ENCODE assay signal across 22 cellular contexts in genomic region chr12:124822218-124822617, GRCh38. TPM values are rescaled to one million over a fixed set of nuclear protein-coding genes. Genes with fewer than 3 reads are reported as not detected.
A peak's percentile ranks its signal among the peaks of the same experiment; 100 is the strongest.
DNase-seq lines count a peak whose midpoint lies in the region; ATAC-seq, FAIRE-seq and TF ChIP-seq lines count a peak whose summit lies in the region.
"Had no signal": no experiment of that assay in that cellular context is flagged by ENCODE, and none has a peak within 500 bp of the region (broad histone marks: within the 10 kb centered on the region; RNA-seq: fewer than 3 reads in every experiment).

No MANE protein-coding gene starts in this region.

- peak overlapping the region; percentile 19; the same call in 1 of the 2 replicates for H3K27ac ChIP-seq in GM23338 (ENCODE audit: low read depth)
- no peak overlapping the region for H3K27ac ChIP-seq in astrocyte (ENCODE audit: low read depth, low read length)
- peak overlapping the region; percentile 72 for H3K27ac ChIP-seq in HepG2 (ENCODE audit: extremely low read length, insufficient read depth, low read length)
- no peak overlapping the region for H3K27ac ChIP-seq in CD4-positive, alpha-beta memory T cell (ENCODE audit: low read depth, low read length)
- H3K27ac ChIP-seq: BLaER1 treated with 17β-estradiol and CSF1 and Interleukin-3, amounts not matched to agents 10 nM and 100 nM; GM23248 had no signal

- H3K9me2 ChIP-seq in GM23338 (ENCODE audit: insufficient read depth): no peaks in the 10 kb centered on the region

- FAIRE-seq in astrocyte (lab: Jason Lieb, UNC) (no peak), HepG2 (lab: Jason Lieb, UNC) (no peak)
- FAIRE-seq: A549, GM12892, GM18507, HTR-8/SVneo had no signal

- peaks cover 54% of the 10 kb centered on the region for H3K79me2 ChIP-seq in GM23338 (replicated peaks; ENCODE audit: insufficient read depth)
- no peaks in the 10 kb centered on the region for H3K79me2 ChIP-seq in astrocyte (ENCODE audit: insufficient read depth, low read length)
- peaks cover 79% of the 10 kb centered on the region for H3K79me2 ChIP-seq in HepG2 (ENCODE audit: insufficient read depth, low read length)

- in situ Hi-C loops in HepG2 (cut with HindIII; ENCODE audit: extremely low pct_ligation_motif_present, low pct_unique_long_range_greater_than_20kb): no loop called here

- H3K36me3 ChIP-seq in GM23338 (ENCODE audit: insufficient read depth) (no peaks in the 10 kb centered on the region), astrocyte (ENCODE audit: insufficient read depth, low read length) (no peaks in the 10 kb centered on the region), HepG2 (replicated peaks in 1 of 2; ENCODE audit: control insufficient read depth in 1 of 2, insufficient read depth in 2 of 2, low read length in 2 of 2) (peaks cover 3 to 24% of the 10 kb centered on the region in 2 experiments; a peak in 4 of 5 replicates)
- H3K36me3 ChIP-seq in CD4-positive, alpha-beta memory T cell (ENCODE audit: insufficient read depth, low read length): no peaks in the 10 kb centered on the region

- TF ChIP-seq CTCF in GM23338 (conservative IDR thresholded peaks at IDR 0.05; ENCODE audit: low read depth in 2 of 2) (no peak), astrocyte (IDR thresholded peaks at IDR 0.05; ENCODE audit: insufficient read depth, low read depth, low read length) (no peak), HepG2 (CRISPR knock-in tag; IDR thresholded peaks at IDR 0.05) (no peak), chondrocyte (IDR thresholded peaks at IDR 0.05) (no peak)

- no peak for ATAC-seq in GM23338
- no peak for ATAC-seq in HepG2
- ATAC-seq: A549, HCT116 had no signal

- H3K36me3 Mint-ChIP-seq in GM23338 (ENCODE audit: low read depth): no peaks in the 10 kb centered on the region
- H3K36me3 Mint-ChIP-seq in astrocyte (ENCODE audit: low read depth, unreplicated experiment): no peaks in the 10 kb centered on the region
- no peaks in the 10 kb centered on the region for H3K36me3 Mint-ChIP-seq in CD4-positive, alpha-beta memory T cell
- no peaks in the 10 kb centered on the region for H3K36me3 Mint-ChIP-seq in chondrocyte (ENCODE audit: low read depth)
- H3K36me3 Mint-ChIP-seq: CD4-positive, CD25-positive, alpha-beta regulatory T cell had no signal

- CTCF ChIA-PET in HepG2 (lab: Yijun Ruan, JAX; ENCODE audit: low intra/inter-chr PET ratio, low total read pairs): no interaction called here
- CTCF ChIA-PET in CD4-positive, alpha-beta memory T cell (lab: Charles Lee; ENCODE audit: partially characterized antibody): interaction anchor here (0.6 kb wide), 1 partner anchor 790 kb away, joined by 4 read pairs; no protein-coding TSS in a partner anchor

- H3K4me3 Mint-ChIP-seq in GM23338 (no peak overlapping the region), astrocyte (ENCODE audit: unreplicated experiment) (no peak overlapping the region), chondrocyte (ENCODE audit: unreplicated experiment) (no peak overlapping the region)
- no peak overlapping the region for H3K4me3 Mint-ChIP-seq in CD4-positive, alpha-beta memory T cell
- H3K4me3 Mint-ChIP-seq: B cell; CD4-positive, CD25-positive, alpha-beta regulatory T cell; HFFc6 had no signal

- POLR2A ChIA-PET in HepG2 (lab: Yijun Ruan, JAX): interaction anchor here (0.8 to 1.2 kb wide), 5 partner anchors 17 to 95 kb away, joined by 3 to 4 read pairs (median 3); no protein-coding TSS in a partner anchor
- POLR2A ChIA-PET in CD4-positive, alpha-beta memory T cell (lab: Charles Lee; ENCODE audit: partially characterized antibody): no interaction called here

- H3K4me1 Mint-ChIP-seq in GM23338 (peaks cover 28% of the 10 kb centered on the region), astrocyte (ENCODE audit: low read depth, unreplicated experiment) (peaks cover 7% of the 10 kb centered on the region), chondrocyte (ENCODE audit: low read depth) (no peaks in the 10 kb centered on the region)
- H3K4me1 Mint-ChIP-seq in CD4-positive, alpha-beta memory T cell: no peaks in the 10 kb centered on the region
- H3K4me1 Mint-ChIP-seq: B cell; CD4-positive, CD25-positive, alpha-beta regulatory T cell had no signal

- no peak overlapping the region for H3K4me2 ChIP-seq in GM23338
- H3K4me2 ChIP-seq in astrocyte (ENCODE audit: low read length): no peak overlapping the region
- H3K4me2 ChIP-seq in HepG2 (ENCODE audit: low read depth, low read length): peak overlapping the region; percentile 4; the same call in 1 of the 2 replicates
- H3K4me2 ChIP-seq: BLaER1 treated with 17β-estradiol and CSF1 and Interleukin-3, amounts not matched to agents 10 nM and 100 nM had no signal

- H3K4me3 ChIP-seq in GM23338: no peak overlapping the region
- H3K4me3 ChIP-seq in astrocyte (ENCODE audit: insufficient read depth, low read depth, low read length): no peak overlapping the region
- no peak overlapping the region for H3K4me3 ChIP-seq in HepG2 (replicated peaks in 1 of 3; ENCODE audit: insufficient read depth in 1 of 3, low read depth in 2 of 3, low read length in 3 of 3)
- no peak overlapping the region for H3K4me3 ChIP-seq in CD4-positive, alpha-beta memory T cell (ENCODE audit: low read length in 2 of 2)
- H3K4me3 ChIP-seq: A549; BLaER1 treated with 17β-estradiol and CSF1 and Interleukin-3, amounts not matched to agents 10 nM and 100 nM; GM23248 had no signal

- no peak for TF ChIP-seq RAD21 in HepG2 (CRISPR knock-in tag; IDR thresholded peaks at IDR 0.05)

- no peaks in the 10 kb centered on the region; the same call in 1 of the 2 replicates for H4K20me1 ChIP-seq in GM23338 (replicated peaks; ENCODE audit: insufficient read depth)
- peaks cover 13% of the 10 kb centered on the region for H4K20me1 ChIP-seq in astrocyte (ENCODE audit: insufficient read depth, low read length)
- no peaks in the 10 kb centered on the region for H4K20me1 ChIP-seq in HepG2 (ENCODE audit: insufficient read depth, low read length)

- no peak for TF ChIP-seq EP300 in HepG2 (IDR thresholded peaks at IDR 0.05; ENCODE audit: low read depth in 2 of 2, low read length in 2 of 2)
- TF ChIP-seq EP300 in HepG2 (CRISPR knock-in tag; IDR thresholded peaks at IDR 0.05; ENCODE audit: borderline replicate concordance): no peak

- peak overlapping the region; percentile 8; the same call in 1 of the 2 replicates for H3K27ac Mint-ChIP-seq in GM23338
- peak overlapping the region; percentile 56 for H3K27ac Mint-ChIP-seq in astrocyte (ENCODE audit: unreplicated experiment)
- H3K27ac Mint-ChIP-seq in CD4-positive, alpha-beta memory T cell: no peak overlapping the region
- H3K27ac Mint-ChIP-seq in chondrocyte (ENCODE audit: unreplicated experiment): no peak overlapping the region
- H3K27ac Mint-ChIP-seq: B cell; CD4-positive, CD25-positive, alpha-beta regulatory T cell; HFFc6 had no signal

- H3K9me3 ChIP-seq in astrocyte (ENCODE audit: insufficient read depth, low read depth, low read length) (no peaks in the 10 kb centered on the region), HepG2 (ENCODE audit: low read length) (no peaks in the 10 kb centered on the region)
- no peaks in the 10 kb centered on the region for H3K9me3 ChIP-seq in CD4-positive, alpha-beta memory T cell (ENCODE audit: control insufficient read depth in 1 of 2, low read length in 2 of 2)
- H3K9me3 ChIP-seq: A549; BLaER1 treated with 17β-estradiol and CSF1 and Interleukin-3, amounts not matched to agents 10 nM and 100 nM had no signal

- H3K4me1 ChIP-seq in GM23338 (ENCODE audit: insufficient read depth) (peaks cover 35% of the 10 kb centered on the region), astrocyte (ENCODE audit: insufficient read depth, low read length) (no peaks in the 10 kb centered on the region), HepG2 (ENCODE audit: insufficient read depth, low read length) (peaks cover 77% of the 10 kb centered on the region)
- H3K4me1 ChIP-seq in CD4-positive, alpha-beta memory T cell (ENCODE audit: insufficient read depth, low read length): no peaks in the 10 kb centered on the region

- H2AFZ ChIP-seq in GM23338 (no peak overlapping the region), astrocyte (ENCODE audit: low read depth, low read length) (no peak overlapping the region), HepG2 (ENCODE audit: low read length) (no peak overlapping the region)
- H2AFZ ChIP-seq: GM23248 had no signal

- no peaks in the 10 kb centered on the region for H3K27me3 ChIP-seq in GM23338 (ENCODE audit: insufficient read depth)
- no peaks in the 10 kb centered on the region for H3K27me3 ChIP-seq in astrocyte (ENCODE audit: insufficient read depth, low read length)
- no peaks in the 10 kb centered on the region for H3K27me3 ChIP-seq in HepG2 (ENCODE audit: control insufficient read depth in 1 of 2, insufficient read depth in 2 of 2, low read length in 2 of 2)
- no peaks in the 10 kb centered on the region for H3K27me3 ChIP-seq in CD4-positive, alpha-beta memory T cell (ENCODE audit: insufficient read depth, low read length)
- H3K27me3 ChIP-seq: BLaER1 treated with 17β-estradiol and CSF1 and Interleukin-3, amounts not matched to agents 10 nM and 100 nM had no signal

- WGBS in HepG2 (ENCODE audit: low lambda C conversion rate): 96% methylated on average over 6 of the region's 6 CpGs

- intact Hi-C loops in HepG2 (cut with micrococcal nuclease; ENCODE audit: unreplicated experiment): loop anchor here (5.0 kb wide), 3 partner anchors 40 to 85 kb away; partner anchors contain the start of gene SCARB1
- intact Hi-C loops in CD4-positive, alpha-beta memory T cell (cut with micrococcal nuclease): no loop called here

- no peak for TF ChIP-seq POLR2A in HepG2 (IDR thresholded peaks at IDR 0.05; ENCODE audit: insufficient read depth in 1 of 2, low read depth in 2 of 2, low read length in 2 of 2)

- 0 out of 2 replicates have a peak, but pooled peaks cover 8% of the 10 kb centered on the region for H3F3A ChIP-seq in GM23338 (replicated peaks; ENCODE audit: low read depth)

- H3K27me3 Mint-ChIP-seq in GM23338 (ENCODE audit: insufficient read depth, low read depth, poor library complexity) (peaks cover 5% of the 10 kb centered on the region), astrocyte (ENCODE audit: low read depth, unreplicated experiment) (no peaks in the 10 kb centered on the region), chondrocyte (ENCODE audit: low read depth) (no peaks in the 10 kb centered on the region)
- no peaks in the 10 kb centered on the region for H3K27me3 Mint-ChIP-seq in CD4-positive, alpha-beta memory T cell
- H3K27me3 Mint-ChIP-seq: B cell; CD4-positive, CD25-positive, alpha-beta regulatory T cell had no signal

- no peaks in the 10 kb centered on the region for H3K9me3 Mint-ChIP-seq in GM23338
- peaks cover 3% of the 10 kb centered on the region for H3K9me3 Mint-ChIP-seq in astrocyte (ENCODE audit: unreplicated experiment)
- no peaks in the 10 kb centered on the region for H3K9me3 Mint-ChIP-seq in CD4-positive, alpha-beta memory T cell
- H3K9me3 Mint-ChIP-seq in chondrocyte (ENCODE audit: low read depth): no peaks in the 10 kb centered on the region
- H3K9me3 Mint-ChIP-seq: HFFc6 had no signal

- BruUV-seq in HepG2 (replicated peaks; lab: Mats Ljungman, UMichigan): no TSS peak

- H3K9ac ChIP-seq in astrocyte (ENCODE audit: low read length) (no peak overlapping the region), HepG2 (ENCODE audit: insufficient read depth, low read depth, low read length) (no peak overlapping the region)
- H3K9ac ChIP-seq: BLaER1 treated with 17β-estradiol and CSF1 and Interleukin-3, amounts not matched to agents 10 nM and 100 nM; GM23248 had no signal

- DNase-seq in GM23338 (ENCODE audit: low spot score) (no peak), astrocyte (ENCODE audit: low read depth) (no peak), HepG2 (ENCODE audit: low spot score) (no peak), chondrocyte (ENCODE audit: low spot score) (no peak), NCI-H524 treated with DMSO at 0.1 percent for 48 hours (lab: John Stamatoyannopoulos, UW) (no peak)
- DNase-seq in activated CD4-positive, CD25-positive, alpha-beta regulatory T cell treated with anti-CD3 and anti-CD28 coated beads, Interleukin-2, amount 50 U/mL, for 72 hours: no peak
- no peak for DNase-seq in CD4-positive, alpha-beta memory T cell
- DNase-seq: CD4-positive, CD25-positive, alpha-beta regulatory T cell; DMS153; DMS79; GDM1; GM23248; H7; HFFc6; KG1 had no signal

RNA-seq across cellular contexts. Expression of gene SCARB1, which starts 41.4 kb away (rescaled TPM):
- 49.3 and 62.5 TPM in 2 replicates for total RNA-seq in GM23338 (2014; rRNA removed; shearing (Covaris generic))
- 31.0 TPM in 2 replicates for polyA plus RNA-seq in GM23338 (2016; fragmentation: Nextera tagmentation; extraction: Ambion mirVana)
- 44.5 and 48.4 TPM in 2 replicates for total RNA-seq in astrocyte
- 33.2 and 63.4 TPM in 2 replicates for total RNA-seq in HepG2 (2016; rRNA removed; fragmentation: Illumina TruSeq; extraction: Trizol)
- 10.1 and 11.6 TPM in 2 replicates for total RNA-seq in HepG2 (2016; cell fraction: cytosol; rRNA removed; fragmentation: Illumina TruSeq; extraction: Trizol; ENCODE audit: low read depth)
- 24.7 and 65.3 TPM in 2 replicates for total RNA-seq in HepG2 (2016; cell fraction: insoluble cytoplasmic fraction; rRNA removed; fragmentation: Illumina TruSeq; extraction: Trizol)
- total RNA-seq in HepG2 (2016; cell fraction: membrane; rRNA removed; fragmentation: Illumina TruSeq; extraction: Trizol): 32.7 and 33.2 TPM in 2 replicates
- total RNA-seq in HepG2 (2016; cell fraction: nucleus; rRNA removed; fragmentation: Illumina TruSeq; extraction: Trizol): 82.8 and 99.0 TPM in 2 replicates
- polyA plus RNA-seq in HepG2 (2011; rRNA removed): 160 and 189 TPM in 2 replicates
- 208 and 213 TPM in 2 replicates for polyA plus RNA-seq in HepG2 (2011; cell fraction: cytosol; rRNA removed)
- 869 and 1,053 TPM in 2 replicates for polyA plus RNA-seq in HepG2 (2011; cell fraction: nucleus; rRNA removed)
- polyA plus RNA-seq in HepG2 (2012): 214 and 253 TPM in 2 replicates
- polyA plus RNA-seq in HepG2 (2016; cell fraction: cytosol; fragmentation: Illumina TruSeq; extraction: Trizol; ENCODE audit: low read depth): 18.1 and 20.1 TPM in 2 replicates
- polyA plus RNA-seq in HepG2 (2016; cell fraction: insoluble cytoplasmic fraction; fragmentation: Illumina TruSeq; extraction: Trizol; ENCODE audit: low read depth): 42.8 and 60.7 TPM in 2 replicates
- polyA plus RNA-seq in HepG2 (2016; cell fraction: membrane; fragmentation: Illumina TruSeq; extraction: Trizol; ENCODE audit: low read depth): 42.2 and 44.0 TPM in 2 replicates
- 235 and 236 TPM in 2 replicates for polyA plus RNA-seq in HepG2 (2016; cell fraction: nucleus; fragmentation: Illumina TruSeq; extraction: Trizol; ENCODE audit: insufficient read depth, low read depth)
- polyA minus RNA-seq in HepG2 (2011; rRNA and poly(A)+ RNA removed; ENCODE audit: low replicate concordance): 104 and 367 TPM in 2 replicates
- 143 and 183 TPM in 2 replicates for polyA minus RNA-seq in HepG2 (2011; cell fraction: cytosol; rRNA and poly(A)+ RNA removed)
- 104 and 119 TPM in 2 replicates for polyA minus RNA-seq in HepG2 (2011; cell fraction: nucleus; rRNA and poly(A)+ RNA removed)
- total RNA-seq in CD4-positive, alpha-beta memory T cell: 1 to 10 TPM; 2.2 to 2.6 TPM
- polyA plus RNA-seq in CD4-positive, alpha-beta memory T cell: 1 to 10 TPM; 1.5 to 1.6 TPM
- 20.1 to 30.0 TPM (median 20.4 TPM) in 3 replicates for total RNA-seq in chondrocyte

Comparison
In these comparisons a context has a peak if more than half of its experiments do, and no peak if none do; other contexts are left out.
1. H3K27ac ChIP-seq: peak in GM23338 (single experiment) and HepG2 (single experiment); none in astrocyte (single experiment) and CD4-positive, alpha-beta memory T cell (single experiment).
2. H3K27ac Mint-ChIP-seq: peak in GM23338 (single experiment) and astrocyte (single experiment); none in CD4-positive, alpha-beta memory T cell (0 of 7) and chondrocyte (single experiment).